In the genomic region with DNA sequence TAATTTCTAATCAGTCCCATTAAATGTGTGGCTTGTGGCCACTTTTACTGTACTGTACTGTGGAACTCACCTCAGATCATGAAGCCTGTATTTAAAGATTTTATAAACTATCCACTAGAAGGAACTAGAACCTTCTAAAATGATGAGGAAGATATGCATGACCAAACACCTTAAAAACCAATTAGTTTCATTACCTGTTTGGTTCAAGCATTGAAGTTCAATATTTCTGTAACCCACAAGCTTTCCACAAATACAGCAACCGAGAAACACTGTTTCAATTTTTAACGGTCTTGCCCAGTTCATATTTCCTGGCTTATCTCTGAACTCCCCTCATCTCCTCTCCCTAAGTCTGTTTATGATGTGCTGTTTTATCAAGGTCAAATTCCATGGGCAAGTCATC, we compare ENCODE assay signal across 9 cellular contexts.
A peak's percentile ranks its signal among the peaks of the same experiment; 100 is the strongest.
DNase-seq lines count a peak whose midpoint lies in the region; ATAC-seq and TF ChIP-seq lines count a peak whose summit lies in the region.
"Had no signal": no experiment of that assay in that cellular context is flagged by ENCODE, and none has a peak within 500 bp of the region (broad histone marks: within the 10 kb centered on the region; RNA-seq: fewer than 3 reads in every experiment).

No MANE protein-coding gene starts in this region.

- H3K4me1 Mint-ChIP-seq in progenitor cell of endocrine pancreas (ENCODE audit: low read depth), result no peaks in the 10 kb centered on the region
- H3K4me1 Mint-ChIP-seq in activated T-helper 17 cell treated with anti-CD3 and anti-CD28 coated beads, Interleukin-2, amount 50 U/mL, for 72 hours, result no peaks in the 10 kb centered on the region

- no peaks in the 10 kb centered on the region for H4K20me1 ChIP-seq in BLaER1 treated with 17β-estradiol and CSF1 and Interleukin-3, amounts not matched to agents 10 nM and 100 nM

- peaks cover 12 to 46% (median 40%) of the 10 kb centered on the region in 10 experiments; a peak in 19 of 20 replicates for H3K4me1 ChIP-seq in BLaER1 treated with 17β-estradiol and CSF1 and Interleukin-3, amounts not matched to agents 10 nM and 100 nM
- H3K4me1 ChIP-seq in ovary (ENCODE audit: insufficient read depth), result no peaks in the 10 kb centered on the region

- peaks cover 3% of the 10 kb centered on the region for H3K9me3 Mint-ChIP-seq in progenitor cell of endocrine pancreas (ENCODE audit: low read depth)
- peaks cover 5% of the 10 kb centered on the region for H3K9me3 Mint-ChIP-seq in activated T-helper 17 cell treated with anti-CD3 and anti-CD28 coated beads, Interleukin-2, amount 50 U/mL, for 72 hours

- TF ChIP-seq EP300 in ovary (IDR thresholded peaks at IDR 0.05), result no peak

- WGBS in ovary, 3 donors, result 3 to 5% (median 3%) methylated on average over 2 of the region's 2 CpGs

- no peaks in the 10 kb centered on the region for H3K36me3 Mint-ChIP-seq in progenitor cell of endocrine pancreas (ENCODE audit: insufficient read depth)
- H3K36me3 Mint-ChIP-seq in activated T-helper 17 cell treated with anti-CD3 and anti-CD28 coated beads, Interleukin-2, amount 50 U/mL, for 72 hours (ENCODE audit: low read depth), result no peaks in the 10 kb centered on the region
- H3K36me3 Mint-ChIP-seq: type B pancreatic cell had no signal

- TF ChIP-seq POLR2A in ovary (IDR thresholded peaks at IDR 0.05), result no peak

- no peak overlapping the region for H3K9ac ChIP-seq in BLaER1 treated with 17β-estradiol and CSF1 and Interleukin-3, amounts not matched to agents 10 nM and 100 nM

- intact Hi-C loops in left colon (cut with DNase I, micrococcal nuclease) (no loop called here), ovary (cut with DNase I) (no loop called here)

- H3K4me2 ChIP-seq in BLaER1 treated with 17β-estradiol and CSF1 and Interleukin-3, amounts not matched to agents 10 nM and 100 nM, result peak overlapping the region in 10 of 11 experiments; percentile 7 to 56 (median 31); a peak in 12 of 22 replicates

- no peak overlapping the region for H3K27ac Mint-ChIP-seq in progenitor cell of endocrine pancreas
- no peak overlapping the region for H3K27ac Mint-ChIP-seq in activated T-helper 17 cell treated with anti-CD3 and anti-CD28 coated beads, Interleukin-2, amount 50 U/mL, for 72 hours
- H3K27ac Mint-ChIP-seq: type B pancreatic cell had no signal

- H3K4me3 Mint-ChIP-seq in progenitor cell of endocrine pancreas (ENCODE audit: low read depth), result no peak overlapping the region
- no peak overlapping the region for H3K4me3 Mint-ChIP-seq in activated T-helper 17 cell treated with anti-CD3 and anti-CD28 coated beads, Interleukin-2, amount 50 U/mL, for 72 hours
- H3K4me3 Mint-ChIP-seq: type B pancreatic cell had no signal

- H3K4me3 ChIP-seq in BLaER1 treated with 17β-estradiol and CSF1 and Interleukin-3, amounts not matched to agents 10 nM and 100 nM, result no peak overlapping the region
- H3K4me3 ChIP-seq in ovary, result no peak overlapping the region

- H3K27me3 ChIP-seq in BLaER1 treated with 17β-estradiol and CSF1 and Interleukin-3, amounts not matched to agents 10 nM and 100 nM, result no peaks in the 10 kb centered on the region
- no peaks in the 10 kb centered on the region for H3K27me3 ChIP-seq in ovary

- no peak for DNase-seq in progenitor cell of endocrine pancreas (ENCODE audit: low spot score, unreplicated experiment)
- DNase-seq in left colon, result no peak
- DNase-seq in ovary, result no peak

- H3K27me3 Mint-ChIP-seq in progenitor cell of endocrine pancreas, result no peaks in the 10 kb centered on the region
- peaks cover 7% of the 10 kb centered on the region for H3K27me3 Mint-ChIP-seq in activated T-helper 17 cell treated with anti-CD3 and anti-CD28 coated beads, Interleukin-2, amount 50 U/mL, for 72 hours

- peaks cover 0 to 10% (median 4%) of the 10 kb centered on the region in 11 experiments; a peak in 6 of 22 replicates for H3K9me3 ChIP-seq in BLaER1 treated with 17β-estradiol and CSF1 and Interleukin-3, amounts not matched to agents 10 nM and 100 nM (replicated peaks in 1 of 11)
- no peaks in the 10 kb centered on the region for H3K9me3 ChIP-seq in ovary

- peak overlapping the region in 6 of 11 experiments; percentile 16 to 53 (median 32); a peak in 9 of 22 replicates for H3K27ac ChIP-seq in BLaER1 treated with 17β-estradiol and CSF1 and Interleukin-3, amounts not matched to agents 10 nM and 100 nM
- no peak overlapping the region for H3K27ac ChIP-seq in ovary

- ATAC-seq in GM19351 (IDR thresholded peaks at IDR 0.05; ENCODE audit: unreplicated experiment) (peak; percentile 80), HG02642 (IDR thresholded peaks at IDR 0.05; ENCODE audit: poor library complexity, unreplicated experiment) (peak; percentile 68), HG03378 (IDR thresholded peaks at IDR 0.05; ENCODE audit: unreplicated experiment) (peak; percentile 87), left colon (no peak)
- ATAC-seq in activated T-helper 17 cell treated with anti-CD3 and anti-CD28 coated beads, Interleukin-2, amount 50 U/mL, for 72 hours (replicated peaks), result no peak

- no peak for TF ChIP-seq CTCF in progenitor cell of endocrine pancreas (IDR thresholded peaks at IDR 0.05; ENCODE audit: unreplicated experiment)
- no peak for TF ChIP-seq CTCF in ovary (IDR thresholded peaks at IDR 0.05)

- H3K36me3 ChIP-seq in BLaER1 treated with 17β-estradiol and CSF1 and Interleukin-3, amounts not matched to agents 10 nM and 100 nM, result no peaks in the 10 kb centered on the region
- no peaks in the 10 kb centered on the region for H3K36me3 ChIP-seq in ovary

Comparison
In these comparisons a context has a peak if more than half of its experiments do, and no peak if none do; other contexts are left out.
1. H3K27ac ChIP-seq: peak in BLaER1 treated with 17β-estradiol and CSF1 and Interleukin-3, amounts not matched to agents 10 nM and 100 nM (6 of 11); none in ovary (0 of 2).
2. ATAC-seq: peak in GM19351 (single experiment), HG02642 (single experiment) and HG03378 (single experiment); none in left colon (single experiment) and activated T-helper 17 cell treated with anti-CD3 and anti-CD28 coated beads, Interleukin-2, amount 50 U/mL, for 72 hours (single experiment).